Comparison of ENCODE assay signal across 8 cellular contexts in the genomic region with DNA sequence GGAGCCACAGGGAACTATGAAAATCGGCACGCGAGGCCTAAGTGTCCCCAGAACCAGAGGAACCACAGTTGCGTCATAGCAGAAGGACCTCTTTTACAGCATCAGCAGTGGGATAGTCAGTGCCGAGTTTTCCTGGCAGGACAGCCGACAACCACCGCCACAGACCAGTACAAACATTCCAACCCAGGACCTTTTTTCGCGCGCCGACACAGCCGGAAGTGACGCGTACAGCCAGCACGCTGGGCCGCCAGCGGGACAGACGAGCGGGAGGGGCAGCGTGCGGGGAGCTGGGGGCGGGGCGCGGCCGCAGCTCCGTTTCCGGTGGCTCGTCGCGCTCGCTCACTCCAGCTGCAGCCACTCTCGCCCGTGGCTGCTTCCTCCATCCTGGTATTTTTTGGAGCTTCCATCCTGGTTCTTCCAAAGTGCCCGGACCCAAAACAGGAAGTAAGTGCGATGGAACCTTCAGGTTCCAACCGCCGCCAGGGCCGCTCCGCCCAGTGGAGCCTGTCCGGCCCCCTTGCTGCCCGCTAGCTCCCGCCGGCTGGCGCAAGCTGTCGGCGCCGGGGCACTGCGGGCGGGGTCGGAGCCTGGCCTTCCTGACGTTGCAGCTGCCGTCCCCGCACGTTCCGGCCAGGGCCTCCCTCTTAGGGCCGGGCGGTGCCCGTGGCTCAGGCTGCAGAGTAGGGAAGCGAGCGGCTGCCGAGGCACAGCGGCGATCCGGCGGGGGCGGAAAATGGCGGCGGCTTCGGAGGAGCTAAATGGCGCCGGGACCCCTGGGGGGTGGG. TPM values are rescaled to one million over a fixed set of nuclear protein-coding genes. Genes with fewer than 3 reads are reported as not detected.
A peak's percentile ranks its signal among the peaks of the same experiment; 100 is the strongest.
DNase-seq lines count a peak whose midpoint lies in the region; ATAC-seq and TF ChIP-seq lines count a peak whose summit lies in the region.

A gene with protein sequence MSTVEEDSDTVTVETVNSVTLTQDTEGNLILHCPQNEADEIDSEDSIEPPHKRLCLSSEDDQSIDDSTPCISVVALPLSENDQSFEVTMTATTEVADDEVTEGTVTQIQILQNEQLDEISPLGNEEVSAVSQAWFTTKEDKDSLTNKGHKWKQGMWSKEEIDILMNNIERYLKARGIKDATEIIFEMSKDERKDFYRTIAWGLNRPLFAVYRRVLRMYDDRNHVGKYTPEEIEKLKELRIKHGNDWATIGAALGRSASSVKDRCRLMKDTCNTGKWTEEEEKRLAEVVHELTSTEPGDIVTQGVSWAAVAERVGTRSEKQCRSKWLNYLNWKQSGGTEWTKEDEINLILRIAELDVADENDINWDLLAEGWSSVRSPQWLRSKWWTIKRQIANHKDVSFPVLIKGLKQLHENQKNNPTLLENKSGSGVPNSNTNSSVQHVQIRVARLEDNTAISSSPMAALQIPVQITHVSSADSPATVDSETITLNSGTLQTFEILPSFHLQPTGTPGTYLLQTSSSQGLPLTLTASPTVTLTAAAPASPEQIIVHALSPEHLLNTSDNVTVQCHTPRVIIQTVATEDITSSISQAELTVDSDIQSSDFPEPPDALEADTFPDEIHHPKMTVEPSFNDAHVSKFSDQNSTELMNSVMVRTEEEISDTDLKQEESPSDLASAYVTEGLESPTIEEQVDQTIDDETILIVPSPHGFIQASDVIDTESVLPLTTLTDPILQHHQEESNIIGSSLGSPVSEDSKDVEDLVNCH (plus strand): TSS at position 342 of the 785 bp plus-strand sequence. CDS start 12,489 bp downstream, outside the sequence.

- peak; percentile 88 for ATAC-seq in HG02798 (IDR thresholded peaks at IDR 0.05; ENCODE audit: poor library complexity, unreplicated experiment)

- peak within 1 kb of the TSS; percentile 98 for H3K9ac ChIP-seq in adipocyte (ENCODE audit: low read length)
- peak within 1 kb of the TSS; percentile 97 for H3K9ac ChIP-seq in trophoblast cell (ENCODE audit: low read length)

- in situ Hi-C loops in transverse colon (cut with MboI; ENCODE audit: low pct_ligation_motif_present in 1 of 4, low pct_unique_long_range_greater_than_20kb in 1 of 4, low sequenced_read_pairs in 3 of 4) = no loop called here

- H2BK12ac ChIP-seq in trophoblast cell (ENCODE audit: low read length) = peak within 1 kb of the TSS; percentile 56

- H4K91ac ChIP-seq in trophoblast cell (ENCODE audit: low read depth, low read length) = peak within 1 kb of the TSS; percentile 98

- peaks cover 12% of the 10 kb centered on the region for H3K79me1 ChIP-seq in trophoblast cell (ENCODE audit: low read length)

- intact Hi-C loops in cardiac septum (cut with DNase I) = loop anchor here (1.0 to 10.0 kb wide), 4 partner anchors 67 to 722 kb away; a partner anchor contains a TSS
- intact Hi-C loops in transverse colon (cut with DNase I; ENCODE audit: low total_unique reads) = no loop called here

- peak within 1 kb of the TSS; percentile 89 for H4K12ac ChIP-seq in trophoblast cell (ENCODE audit: low read depth, low read length)

- H2AK5ac ChIP-seq in trophoblast cell (ENCODE audit: low read length) = peak within 1 kb of the TSS; percentile 83

- H3K14ac ChIP-seq in trophoblast cell (ENCODE audit: low read length) = peak within 1 kb of the TSS; percentile 98

- H2BK120ac ChIP-seq in trophoblast cell (ENCODE audit: insufficient read depth, low read length, poor library complexity) = peak within 1 kb of the TSS; percentile 94

- H3K18ac ChIP-seq in trophoblast cell (ENCODE audit: low read length) = peak within 1 kb of the TSS; percentile 100

- no peaks in the 10 kb centered on the region for H3K9me3 ChIP-seq in adipocyte (ENCODE audit: control insufficient read depth, low read length)
- no peaks in the 10 kb centered on the region for H3K9me3 ChIP-seq in trophoblast cell (ENCODE audit: insufficient read depth, low read depth, low read length)
- H3K9me3 ChIP-seq in transverse colon = no peaks in the 10 kb centered on the region

- H3K4me1 ChIP-seq in adipocyte (ENCODE audit: control insufficient read depth, insufficient read depth, low read length) (peaks cover 42% of the 10 kb centered on the region), trophoblast cell (ENCODE audit: control insufficient read depth in 1 of 2, insufficient read depth in 2 of 2, low read length in 2 of 2) (no peaks in the 10 kb centered on the region), transverse colon (peaks cover 24 to 49% (median 33%) of the 10 kb centered on the region in 4 donors)

- peak within 1 kb of the TSS; percentile 97 for H2AFZ ChIP-seq in trophoblast cell (ENCODE audit: insufficient read depth, low read length, poor library complexity)

- H3K4ac ChIP-seq in trophoblast cell (ENCODE audit: low read depth, low read length) = peak within 1 kb of the TSS; percentile 87

- peak; percentile 91 for TF ChIP-seq POLR2A in transverse colon (IDR thresholded peaks at IDR 0.05)

- peak within 1 kb of the TSS; percentile 100 for H3K27ac ChIP-seq in trophoblast cell (ENCODE audit: low read depth, low read length)
- H3K27ac ChIP-seq in transverse colon = peak within 1 kb of the TSS; percentile 96 to 99 (median 98)

- no peak for TF ChIP-seq EP300 in transverse colon (IDR thresholded peaks at IDR 0.05; ENCODE audit: low read depth)

- H3K4me2 ChIP-seq in trophoblast cell (ENCODE audit: low read length) = peak within 1 kb of the TSS; percentile 68

- no peak within 1 kb of the TSS for H3K23ac ChIP-seq in trophoblast cell (ENCODE audit: low read length)

- WGBS in trophoblast cell (ENCODE audit: extremely low coverage, insufficient coverage, insufficient read length) = no CpG with 5 or more reads among the region's 71 CpGs
- 0% methylated on average over 52 of the region's 71 CpGs; no CpG with 5 or more reads in 1 of the 2 donors for WGBS in transverse colon (ENCODE audit: low coverage in 1 of 2), 2 donors

- H3K4me3 ChIP-seq in GM12875 (ENCODE audit: low read depth, low read length) (peak within 1 kb of the TSS; percentile 95), adipocyte (ENCODE audit: low read length) (peak within 1 kb of the TSS; percentile 84), trophoblast cell (ENCODE audit: low read depth, low read length) (peak within 1 kb of the TSS; percentile 98), transverse colon (peak within 1 kb of the TSS; percentile 48 to 81 (median 79))

- peak; percentile 92 for DNase-seq in NCI-H1436 (lab: John Stamatoyannopoulos, UW)
- DNase-seq in T follicular helper cell (ENCODE audit: low read depth) = peak; percentile 79
- peak; percentile 98 for DNase-seq in adipocyte (ENCODE audit: low read depth)
- DNase-seq in cardiac septum (ENCODE audit: low spot score) = peak; percentile 98
- peak; percentile 96 for DNase-seq in trophoblast cell
- DNase-seq in transverse colon = peak; percentile 95

- H3K27me3 ChIP-seq in adipocyte (replicated peaks; ENCODE audit: control insufficient read depth, insufficient read depth, low read length) (no peaks in the 10 kb centered on the region), trophoblast cell (ENCODE audit: insufficient read depth, low read length) (no peaks in the 10 kb centered on the region), transverse colon (no peaks in the 10 kb centered on the region)

- no peaks in the 10 kb centered on the region for H3K36me3 ChIP-seq in adipocyte (ENCODE audit: control insufficient read depth, insufficient read depth, low read length, severe bottlenecking)
- no peaks in the 10 kb centered on the region for H3K36me3 ChIP-seq in trophoblast cell (ENCODE audit: control insufficient read depth in 1 of 2, insufficient read depth in 2 of 2, low read length in 2 of 2)
- H3K36me3 ChIP-seq in transverse colon = no peaks in the 10 kb centered on the region

- H4K8ac ChIP-seq in trophoblast cell (ENCODE audit: low read depth, low read length) = peak within 1 kb of the TSS; percentile 94

- TF ChIP-seq CTCF in GM12875 (IDR thresholded peaks at IDR 0.05; ENCODE audit: borderline replicate concordance, insufficient read depth, low read depth, low read length) = no peak
- TF ChIP-seq CTCF in transverse colon (IDR thresholded peaks at IDR 0.05) = peak in 1 of 5 experiments; percentile 38

- peaks cover 8% of the 10 kb centered on the region for H3K79me2 ChIP-seq in trophoblast cell (ENCODE audit: control insufficient read depth, insufficient read depth, low read length, poor library complexity)

- peak within 1 kb of the TSS; percentile 94 for H2BK5ac ChIP-seq in trophoblast cell (ENCODE audit: low read depth, low read length, poor library complexity)

RNA-seq across cellular contexts. Expression of the gene that starts here (rescaled TPM):
- total RNA-seq in cardiac septum (38.9 TPM), transverse colon (100 to 1,000 TPM in 2 of 4 donors, 10 to 100 TPM in 2; 77.4 to 157 (median 121) TPM)
- polyA plus RNA-seq in trophoblast cell (2013) = 57.9 and 66.0 TPM in 2 replicates

Comparison
In these comparisons a context has a peak if more than half of its experiments do, and no peak if none do; other contexts are left out.
1. Peak in every context shown above with its lines: DNase-seq, ATAC-seq, H3K4me3 ChIP-seq and H3K27ac ChIP-seq.